ENCODE assay signal across 1 cellular context in the genomic region with DNA sequence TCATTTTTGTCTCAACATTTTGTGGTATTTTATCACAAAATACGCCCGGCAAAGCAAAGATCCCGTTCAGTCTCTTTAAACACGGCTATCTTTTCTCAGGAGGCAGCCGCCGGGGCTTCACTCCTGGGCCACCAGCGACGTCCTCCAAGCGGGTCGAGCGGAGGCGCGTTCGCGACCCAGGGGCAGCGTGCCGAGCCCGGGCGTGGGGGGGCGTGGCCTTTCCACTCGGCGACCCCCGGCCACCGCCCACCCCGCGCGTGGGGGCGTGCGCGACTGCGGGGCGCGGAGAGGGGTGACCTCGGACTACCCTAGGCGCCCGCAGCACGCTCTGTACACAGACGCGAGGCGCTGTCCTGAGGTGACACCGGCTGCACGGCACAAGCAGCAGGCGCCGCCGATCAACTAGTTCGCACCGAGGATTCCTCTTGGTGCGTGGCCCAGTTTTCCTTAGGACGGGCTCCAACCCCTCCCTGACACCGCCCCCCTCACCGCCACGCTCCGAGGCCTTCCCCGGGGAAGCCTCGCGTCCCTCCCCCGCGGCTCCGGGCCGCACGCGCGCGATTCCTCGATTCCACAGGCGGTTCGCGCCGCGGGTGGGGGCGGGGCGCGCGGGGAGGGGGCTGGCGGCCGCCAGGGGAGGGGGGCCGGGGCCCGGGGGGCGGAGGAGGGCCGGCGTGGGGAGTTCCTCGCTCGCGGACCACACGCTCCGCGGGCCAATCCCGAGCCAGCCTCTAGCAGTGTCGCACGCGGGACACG.
TF ChIP-seq lines count a peak whose summit lies in the region.

No MANE protein-coding gene starts in this region.

TF ChIP-seq in HepG2, 621 proteins besides CTCF, POLR2A, EP300 and RAD21 (continued from another document and continues in another):
- peak; percentile 77 for TF ChIP-seq ARNT2 (CRISPR knock-in tag; IDR thresholded peaks at IDR 0.05; ENCODE audit: low read depth)
- TF ChIP-seq DNMT1 (CRISPR knock-in tag; IDR thresholded peaks at IDR 0.05): 0 out of 2 replicates have a peak, but pooled peaks have one; percentile 36
- TF ChIP-seq KDM1A (CRISPR knock-in tag; IDR thresholded peaks at IDR 0.05): no peak
- TF ChIP-seq ARID2 (CRISPR knock-in tag; IDR thresholded peaks at IDR 0.05; ENCODE audit: borderline replicate concordance): 0 out of 2 replicates have a peak, but pooled peaks have one; percentile 58
- TF ChIP-seq BRCA1 (CRISPR knock-in tag; IDR thresholded peaks at IDR 0.05): 0 out of 2 replicates have a peak, but pooled peaks have one; percentile 14
- TF ChIP-seq RARA (CRISPR knock-in tag; IDR thresholded peaks at IDR 0.05): peak; percentile 40; the same call in 1 of the 2 replicates
- no peak for TF ChIP-seq FOXA1 (IDR thresholded peaks at IDR 0.05)
- peak; percentile 89 for TF ChIP-seq FOXA1 (CRISPR knock-in tag; IDR thresholded peaks at IDR 0.05)
- TF ChIP-seq ZNF7 (CRISPR knock-in tag; IDR thresholded peaks at IDR 0.05): no peak
- no peak for TF ChIP-seq FOSL1 (CRISPR knock-in tag; IDR thresholded peaks at IDR 0.05; ENCODE audit: borderline replicate concordance)
- TF ChIP-seq, protein P1, sequence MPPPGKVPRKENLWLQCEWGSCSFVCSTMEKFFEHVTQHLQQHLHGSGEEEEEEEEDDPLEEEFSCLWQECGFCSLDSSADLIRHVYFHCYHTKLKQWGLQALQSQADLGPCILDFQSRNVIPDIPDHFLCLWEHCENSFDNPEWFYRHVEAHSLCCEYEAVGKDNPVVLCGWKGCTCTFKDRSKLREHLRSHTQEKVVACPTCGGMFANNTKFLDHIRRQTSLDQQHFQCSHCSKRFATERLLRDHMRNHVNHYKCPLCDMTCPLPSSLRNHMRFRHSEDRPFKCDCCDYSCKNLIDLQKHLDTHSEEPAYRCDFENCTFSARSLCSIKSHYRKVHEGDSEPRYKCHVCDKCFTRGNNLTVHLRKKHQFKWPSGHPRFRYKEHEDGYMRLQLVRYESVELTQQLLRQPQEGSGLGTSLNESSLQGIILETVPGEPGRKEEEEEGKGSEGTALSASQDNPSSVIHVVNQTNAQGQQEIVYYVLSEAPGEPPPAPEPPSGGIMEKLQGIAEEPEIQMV (CRISPR knock-in tag; IDR thresholded peaks at IDR 0.05; ENCODE audit: low read depth): no peak
- no peak; the same call in 1 of the 2 replicates for TF ChIP-seq MTF2 (CRISPR knock-in tag; IDR thresholded peaks at IDR 0.05; ENCODE audit: borderline replicate concordance)
- no peak for TF ChIP-seq ZNF510 (CRISPR knock-in tag; IDR thresholded peaks at IDR 0.05; ENCODE audit: low read depth)
- TF ChIP-seq SNAI1 (CRISPR knock-in tag; IDR thresholded peaks at IDR 0.05; ENCODE audit: borderline replicate concordance): no peak
- TF ChIP-seq ZNF749 (CRISPR knock-in tag; IDR thresholded peaks at IDR 0.05; ENCODE audit: borderline replicate concordance): peak; percentile 83
- TF ChIP-seq THAP11 (CRISPR knock-in tag; IDR thresholded peaks at IDR 0.05): no peak
- TF ChIP-seq, protein P2, sequence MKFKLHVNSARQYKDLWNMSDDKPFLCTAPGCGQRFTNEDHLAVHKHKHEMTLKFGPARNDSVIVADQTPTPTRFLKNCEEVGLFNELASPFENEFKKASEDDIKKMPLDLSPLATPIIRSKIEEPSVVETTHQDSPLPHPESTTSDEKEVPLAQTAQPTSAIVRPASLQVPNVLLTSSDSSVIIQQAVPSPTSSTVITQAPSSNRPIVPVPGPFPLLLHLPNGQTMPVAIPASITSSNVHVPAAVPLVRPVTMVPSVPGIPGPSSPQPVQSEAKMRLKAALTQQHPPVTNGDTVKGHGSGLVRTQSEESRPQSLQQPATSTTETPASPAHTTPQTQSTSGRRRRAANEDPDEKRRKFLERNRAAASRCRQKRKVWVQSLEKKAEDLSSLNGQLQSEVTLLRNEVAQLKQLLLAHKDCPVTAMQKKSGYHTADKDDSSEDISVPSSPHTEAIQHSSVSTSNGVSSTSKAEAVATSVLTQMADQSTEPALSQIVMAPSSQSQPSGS (CRISPR knock-in tag; IDR thresholded peaks at IDR 0.05): 0 out of 2 replicates have a peak, but pooled peaks have one; percentile 28
- no peak for TF ChIP-seq HNF4G (IDR thresholded peaks at IDR 0.05; ENCODE audit: borderline replicate concordance, low read depth, low read length)
- TF ChIP-seq HNF4G (CRISPR knock-in tag; IDR thresholded peaks at IDR 0.05; ENCODE audit: borderline replicate concordance, low read depth): peak; percentile 38
- TF ChIP-seq TRIM24 (CRISPR knock-in tag; IDR thresholded peaks at IDR 0.05): no peak
- peak; percentile 82; the same call in 1 of the 2 replicates for TF ChIP-seq REXO4 (CRISPR knock-in tag; IDR thresholded peaks at IDR 0.05; ENCODE audit: borderline replicate concordance)
- no peak for TF ChIP-seq NFRKB (IDR thresholded peaks at IDR 0.05)
- peak; percentile 25 for TF ChIP-seq HNRNPLL (IDR thresholded peaks at IDR 0.05; ENCODE audit: low read depth, low read length, poor library complexity, severe bottlenecking)
- TF ChIP-seq SRSF1 (optimal IDR thresholded peaks at IDR 0.05; ENCODE audit: low read depth, low read length): no peak
- TF ChIP-seq RFXAP (CRISPR knock-in tag; IDR thresholded peaks at IDR 0.05; ENCODE audit: borderline replicate concordance): no peak
- peak; percentile 83; the same call in 1 of the 2 replicates for TF ChIP-seq EEA1 (CRISPR knock-in tag; IDR thresholded peaks at IDR 0.05; ENCODE audit: borderline replicate concordance)
- peak; percentile 77 for TF ChIP-seq ZNF563 (CRISPR knock-in tag; IDR thresholded peaks at IDR 0.05)
- TF ChIP-seq, protein P3, sequence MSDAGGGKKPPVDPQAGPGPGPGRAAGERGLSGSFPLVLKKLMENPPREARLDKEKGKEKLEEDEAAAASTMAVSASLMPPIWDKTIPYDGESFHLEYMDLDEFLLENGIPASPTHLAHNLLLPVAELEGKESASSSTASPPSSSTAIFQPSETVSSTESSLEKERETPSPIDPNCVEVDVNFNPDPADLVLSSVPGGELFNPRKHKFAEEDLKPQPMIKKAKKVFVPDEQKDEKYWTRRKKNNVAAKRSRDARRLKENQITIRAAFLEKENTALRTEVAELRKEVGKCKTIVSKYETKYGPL (CRISPR knock-in tag; IDR thresholded peaks at IDR 0.05): no peak
- TF ChIP-seq MYNN (CRISPR knock-in tag; IDR thresholded peaks at IDR 0.05; ENCODE audit: low read depth): no peak
- TF ChIP-seq ZFP36 (IDR thresholded peaks at IDR 0.05; ENCODE audit: borderline replicate concordance, low read depth, low read length, partially characterized antibody): no peak
- no peak for TF ChIP-seq NR2F6 (IDR thresholded peaks at IDR 0.05)
- TF ChIP-seq NR2F6 (CRISPR knock-in tag; IDR thresholded peaks at IDR 0.05): peak; percentile 47
- TF ChIP-seq, protein P4, sequence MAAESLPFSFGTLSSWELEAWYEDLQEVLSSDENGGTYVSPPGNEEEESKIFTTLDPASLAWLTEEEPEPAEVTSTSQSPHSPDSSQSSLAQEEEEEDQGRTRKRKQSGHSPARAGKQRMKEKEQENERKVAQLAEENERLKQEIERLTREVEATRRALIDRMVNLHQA (CRISPR knock-in tag; IDR thresholded peaks at IDR 0.05): no peak
- TF ChIP-seq GLI4 (CRISPR knock-in tag; IDR thresholded peaks at IDR 0.05; ENCODE audit: borderline replicate concordance): peak; percentile 84
- TF ChIP-seq, protein P5, sequence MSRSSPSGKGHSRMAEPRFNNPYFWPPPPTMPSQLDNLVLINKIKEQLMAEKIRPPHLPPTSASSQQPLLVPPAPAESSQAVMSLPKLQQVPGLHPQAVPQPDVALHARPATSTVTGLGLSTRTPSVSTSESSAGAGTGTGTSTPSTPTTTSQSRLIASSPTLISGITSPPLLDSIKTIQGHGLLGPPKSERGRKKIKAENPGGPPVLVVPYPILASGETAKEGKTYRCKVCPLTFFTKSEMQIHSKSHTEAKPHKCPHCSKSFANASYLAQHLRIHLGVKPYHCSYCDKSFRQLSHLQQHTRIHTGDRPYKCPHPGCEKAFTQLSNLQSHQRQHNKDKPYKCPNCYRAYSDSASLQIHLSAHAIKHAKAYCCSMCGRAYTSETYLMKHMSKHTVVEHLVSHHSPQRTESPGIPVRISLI (CRISPR knock-in tag; IDR thresholded peaks at IDR 0.05; ENCODE audit: borderline replicate concordance): no peak
- TF ChIP-seq ZFY (CRISPR knock-in tag; IDR thresholded peaks at IDR 0.05): peak; percentile 81
- TF ChIP-seq, protein P6, sequence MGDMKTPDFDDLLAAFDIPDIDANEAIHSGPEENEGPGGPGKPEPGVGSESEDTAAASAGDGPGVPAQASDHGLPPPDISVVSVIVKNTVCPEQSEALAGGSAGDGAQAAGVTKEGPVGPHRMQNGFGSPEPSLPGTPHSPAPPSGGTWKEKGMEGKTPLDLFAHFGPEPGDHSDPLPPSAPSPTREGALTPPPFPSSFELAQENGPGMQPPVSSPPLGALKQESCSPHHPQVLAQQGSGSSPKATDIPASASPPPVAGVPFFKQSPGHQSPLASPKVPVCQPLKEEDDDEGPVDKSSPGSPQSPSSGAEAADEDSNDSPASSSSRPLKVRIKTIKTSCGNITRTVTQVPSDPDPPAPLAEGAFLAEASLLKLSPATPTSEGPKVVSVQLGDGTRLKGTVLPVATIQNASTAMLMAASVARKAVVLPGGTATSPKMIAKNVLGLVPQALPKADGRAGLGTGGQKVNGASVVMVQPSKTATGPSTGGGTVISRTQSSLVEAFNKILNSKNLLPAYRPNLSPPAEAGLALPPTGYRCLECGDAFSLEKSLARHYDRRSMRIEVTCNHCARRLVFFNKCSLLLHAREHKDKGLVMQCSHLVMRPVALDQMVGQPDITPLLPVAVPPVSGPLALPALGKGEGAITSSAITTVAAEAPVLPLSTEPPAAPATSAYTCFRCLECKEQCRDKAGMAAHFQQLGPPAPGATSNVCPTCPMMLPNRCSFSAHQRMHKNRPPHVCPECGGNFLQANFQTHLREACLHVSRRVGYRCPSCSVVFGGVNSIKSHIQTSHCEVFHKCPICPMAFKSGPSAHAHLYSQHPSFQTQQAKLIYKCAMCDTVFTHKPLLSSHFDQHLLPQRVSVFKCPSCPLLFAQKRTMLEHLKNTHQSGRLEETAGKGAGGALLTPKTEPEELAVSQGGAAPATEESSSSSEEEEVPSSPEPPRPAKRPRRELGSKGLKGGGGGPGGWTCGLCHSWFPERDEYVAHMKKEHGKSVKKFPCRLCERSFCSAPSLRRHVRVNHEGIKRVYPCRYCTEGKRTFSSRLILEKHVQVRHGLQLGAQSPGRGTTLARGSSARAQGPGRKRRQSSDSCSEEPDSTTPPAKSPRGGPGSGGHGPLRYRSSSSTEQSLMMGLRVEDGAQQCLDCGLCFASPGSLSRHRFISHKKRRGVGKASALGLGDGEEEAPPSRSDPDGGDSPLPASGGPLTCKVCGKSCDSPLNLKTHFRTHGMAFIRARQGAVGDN (CRISPR knock-in tag; IDR thresholded peaks at IDR 0.05): peak; percentile 95
- TF ChIP-seq HMG20B (CRISPR knock-in tag; conservative IDR thresholded peaks at IDR 0.05): no peak
- TF ChIP-seq, protein P7, sequence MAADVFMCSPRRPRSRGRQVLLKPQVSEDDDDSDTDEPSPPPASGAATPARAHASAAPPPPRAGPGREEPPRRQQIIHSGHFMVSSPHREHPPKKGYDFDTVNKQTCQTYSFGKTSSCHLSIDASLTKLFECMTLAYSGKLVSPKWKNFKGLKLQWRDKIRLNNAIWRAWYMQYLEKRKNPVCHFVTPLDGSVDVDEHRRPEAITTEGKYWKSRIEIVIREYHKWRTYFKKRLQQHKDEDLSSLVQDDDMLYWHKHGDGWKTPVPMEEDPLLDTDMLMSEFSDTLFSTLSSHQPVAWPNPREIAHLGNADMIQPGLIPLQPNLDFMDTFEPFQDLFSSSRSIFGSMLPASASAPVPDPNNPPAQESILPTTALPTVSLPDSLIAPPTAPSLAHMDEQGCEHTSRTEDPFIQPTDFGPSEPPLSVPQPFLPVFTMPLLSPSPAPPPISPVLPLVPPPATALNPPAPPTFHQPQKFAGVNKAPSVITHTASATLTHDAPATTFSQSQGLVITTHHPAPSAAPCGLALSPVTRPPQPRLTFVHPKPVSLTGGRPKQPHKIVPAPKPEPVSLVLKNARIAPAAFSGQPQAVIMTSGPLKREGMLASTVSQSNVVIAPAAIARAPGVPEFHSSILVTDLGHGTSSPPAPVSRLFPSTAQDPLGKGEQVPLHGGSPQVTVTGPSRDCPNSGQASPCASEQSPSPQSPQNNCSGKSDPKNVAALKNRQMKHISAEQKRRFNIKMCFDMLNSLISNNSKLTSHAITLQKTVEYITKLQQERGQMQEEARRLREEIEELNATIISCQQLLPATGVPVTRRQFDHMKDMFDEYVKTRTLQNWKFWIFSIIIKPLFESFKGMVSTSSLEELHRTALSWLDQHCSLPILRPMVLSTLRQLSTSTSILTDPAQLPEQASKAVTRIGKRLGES (CRISPR knock-in tag; IDR thresholded peaks at IDR 0.05; ENCODE audit: borderline replicate concordance): no peak
- TF ChIP-seq ZNF367 (CRISPR knock-in tag; IDR thresholded peaks at IDR 0.05; ENCODE audit: borderline replicate concordance): peak; percentile 54; the same call in 1 of the 2 replicates
- TF ChIP-seq, protein P8, sequence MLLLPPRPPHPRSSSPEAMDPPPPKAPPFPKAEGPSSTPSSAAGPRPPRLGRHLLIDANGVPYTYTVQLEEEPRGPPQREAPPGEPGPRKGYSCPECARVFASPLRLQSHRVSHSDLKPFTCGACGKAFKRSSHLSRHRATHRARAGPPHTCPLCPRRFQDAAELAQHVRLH (CRISPR knock-in tag; IDR thresholded peaks at IDR 0.05; ENCODE audit: borderline replicate concordance, low read depth): no peak
- no peak for TF ChIP-seq MTF1 (CRISPR knock-in tag; IDR thresholded peaks at IDR 0.05)
- TF ChIP-seq FIP1L1 (IDR thresholded peaks at IDR 0.05; ENCODE audit: borderline replicate concordance, insufficient read depth, low read depth, low read length): no peak
- TF ChIP-seq, protein P9, sequence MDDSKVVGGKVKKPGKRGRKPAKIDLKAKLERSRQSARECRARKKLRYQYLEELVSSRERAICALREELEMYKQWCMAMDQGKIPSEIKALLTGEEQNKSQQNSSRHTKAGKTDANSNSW (CRISPR knock-in tag; IDR thresholded peaks at IDR 0.05; ENCODE audit: borderline replicate concordance): peak; percentile 94; the same call in 1 of the 2 replicates
- TF ChIP-seq ZNF674 (CRISPR knock-in tag; IDR thresholded peaks at IDR 0.05; ENCODE audit: low read depth): no peak; the same call in 1 of the 2 replicates
- no peak; the same call in 1 of the 2 replicates for TF ChIP-seq ZNF761 (CRISPR knock-in tag; conservative IDR thresholded peaks at IDR 0.05)
- peak; percentile 50; the same call in 1 of the 2 replicates for TF ChIP-seq ZSCAN31 (CRISPR knock-in tag; IDR thresholded peaks at IDR 0.05; ENCODE audit: low read depth)
- TF ChIP-seq ZSCAN20 (CRISPR knock-in tag; IDR thresholded peaks at IDR 0.05; ENCODE audit: borderline replicate concordance): 0 out of 2 replicates have a peak, but pooled peaks have one; percentile 86
- peak; percentile 75; the same call in 1 of the 2 replicates for TF ChIP-seq ZNF468 (CRISPR knock-in tag; IDR thresholded peaks at IDR 0.05)
- TF ChIP-seq ZNF605 (CRISPR knock-in tag; IDR thresholded peaks at IDR 0.05): no peak
- no peak; the same call in 1 of the 2 replicates for TF ChIP-seq NCOR1 (IDR thresholded peaks at IDR 0.05; ENCODE audit: borderline replicate concordance, low read length)
- TF ChIP-seq ZNF501 (CRISPR knock-in tag; IDR thresholded peaks at IDR 0.05): no peak; the same call in none of the 2 replicates
- no peak for TF ChIP-seq ZNF775 (CRISPR knock-in tag; IDR thresholded peaks at IDR 0.05; ENCODE audit: borderline replicate concordance)
